8 cellular contexts compared by ENCODE assay signal in genomic region chr19:16389848-16390247, GRCh38.
"Had no signal": no experiment of that assay in that cellular context is flagged by ENCODE, and none has a peak within 500 bp of the region (broad histone marks: within the 10 kb centered on the region; RNA-seq: fewer than 3 reads in every experiment).

No MANE protein-coding gene starts in this region.

- ATAC-seq: HCT116 had no signal

- H3K27ac ChIP-seq: GM23248 had no signal

- DNase-seq: GM23248, GOT3, H7, IMR-90, KG1 had no signal

- H3K4me3 ChIP-seq: GM23248, HAP-1 had no signal

- FAIRE-seq: HTR-8/SVneo had no signal

- H3K9me3 ChIP-seq: HAP-1 had no signal

- H3K4me1 ChIP-seq: HAP-1 had no signal
